Comparison of ENCODE assay signal across 8 cellular contexts in genomic region chr20:58209652-58210397, GRCh38. TPM values are rescaled to one million over a fixed set of nuclear protein-coding genes. Genes with fewer than 3 reads are reported as not detected.
DNase-seq lines count a peak whose midpoint lies in the region; ATAC-seq, FAIRE-seq and TF ChIP-seq lines count a peak whose summit lies in the region.

No MANE protein-coding gene starts in this region.

- H3K4ac ChIP-seq in neuronal stem cell (ENCODE audit: low read length): no peak overlapping the region

- H3K79me1 ChIP-seq in neuronal stem cell (ENCODE audit: low read depth, low read length): no peaks in the 10 kb centered on the region

- WGBS in neuronal stem cell (ENCODE audit: extremely low coverage in 2 of 2, insufficient read length in 2 of 2, insufficient replicate concordance in 1 of 2), 2 donors: no CpG with 5 or more reads among the region's 46 CpGs

- H3K36me3 ChIP-seq in neuronal stem cell (replicated peaks in 1 of 2; ENCODE audit: control insufficient read depth in 2 of 2, insufficient read depth in 2 of 2, low read length in 2 of 2): no peaks in the 10 kb centered on the region

- H3K27ac ChIP-seq in neuronal stem cell (replicated peaks; ENCODE audit: low read length): no peak overlapping the region
- H3K27ac ChIP-seq in substantia nigra (ENCODE audit: low read depth, low read length, poor library complexity, severe bottlenecking): no peak overlapping the region

- no peak overlapping the region for H3K4me2 ChIP-seq in neuronal stem cell (ENCODE audit: insufficient read depth, low read length, poor library complexity, severe bottlenecking)

- no peak overlapping the region for H2BK12ac ChIP-seq in neuronal stem cell (ENCODE audit: low read length)

- H2AFZ ChIP-seq in neuronal stem cell (ENCODE audit: low read length): peak overlapping the region; percentile 71

- peak overlapping the region; percentile 65 for H3K14ac ChIP-seq in neuronal stem cell (ENCODE audit: low read length)

- H3K4me3 Mint-ChIP-seq in activated T-helper 1 cell treated with anti-CD3 and anti-CD28 coated beads, Interleukin-12 subunit alpha, Interleukin-12 subunit beta, Interleukin-2, Interleukin-4 antibody, amounts not matched to agents 30 ng/mL and 10 ng/mL and 1 ng/mL, durations not matched to agents 14 hours and 24 hours and 36 hours: no peak overlapping the region

- no peak for TF ChIP-seq CTCF in fibroblast of pulmonary artery (IDR thresholded peaks at IDR 0.05; ENCODE audit: low read length, missing control alignments)

- no peak for FAIRE-seq in RCC 7860 (lab: Jason Lieb, UNC)

- peaks cover 25% of the 10 kb centered on the region for H3K27me3 Mint-ChIP-seq in activated T-helper 1 cell treated with anti-CD3 and anti-CD28 coated beads, Interleukin-12 subunit alpha, Interleukin-12 subunit beta, Interleukin-2, Interleukin-4 antibody, amounts not matched to agents 30 ng/mL and 10 ng/mL and 1 ng/mL, durations not matched to agents 14 hours and 24 hours and 36 hours (ENCODE audit: insufficient read depth)

- H3K4me3 ChIP-seq in fibroblast of pulmonary artery (replicated peaks; ENCODE audit: low read depth, low read length): no peak overlapping the region
- H3K4me3 ChIP-seq in neuronal stem cell (ENCODE audit: low read length in 2 of 2): no peak overlapping the region

- intact Hi-C loops in activated T-helper 1 cell treated with anti-CD3 and anti-CD28 coated beads, Interleukin-12 subunit alpha, Interleukin-12 subunit beta, Interleukin-2, Interleukin-4 antibody, amounts not matched to agents 30 ng/mL and 10 ng/mL and 1 ng/mL, durations not matched to agents 14 hours and 24 hours and 36 hours (cut with micrococcal nuclease): loop anchor here (1.0 to 10.0 kb wide), 6 partner anchors 17 to 828 kb away; no protein-coding TSS in a partner anchor

- H3K27ac Mint-ChIP-seq in activated T-helper 1 cell treated with anti-CD3 and anti-CD28 coated beads, Interleukin-12 subunit alpha, Interleukin-12 subunit beta, Interleukin-2, Interleukin-4 antibody, amounts not matched to agents 30 ng/mL and 10 ng/mL and 1 ng/mL, durations not matched to agents 14 hours and 24 hours and 36 hours: peak overlapping the region; percentile 43

- peak overlapping the region; percentile 7 for H3K9ac ChIP-seq in neuronal stem cell (ENCODE audit: low read depth, low read length, poor library complexity)

- H2AK5ac ChIP-seq in neuronal stem cell (ENCODE audit: low read depth, low read length): no peak overlapping the region

- H3K4me1 ChIP-seq in neuronal stem cell (ENCODE audit: control insufficient read depth in 2 of 2, insufficient read depth in 1 of 2, low read depth in 1 of 2, low read length in 2 of 2): peaks cover 0 to 10% of the 10 kb centered on the region in 2 donors

- no peak overlapping the region for H2BK5ac ChIP-seq in neuronal stem cell (ENCODE audit: low read length)

- peaks cover 7% of the 10 kb centered on the region for H3K4me1 Mint-ChIP-seq in activated T-helper 1 cell treated with anti-CD3 and anti-CD28 coated beads, Interleukin-12 subunit alpha, Interleukin-12 subunit beta, Interleukin-2, Interleukin-4 antibody, amounts not matched to agents 30 ng/mL and 10 ng/mL and 1 ng/mL, durations not matched to agents 14 hours and 24 hours and 36 hours (ENCODE audit: low read depth)

- H3K9me3 Mint-ChIP-seq in activated T-helper 1 cell treated with anti-CD3 and anti-CD28 coated beads, Interleukin-12 subunit alpha, Interleukin-12 subunit beta, Interleukin-2, Interleukin-4 antibody, amounts not matched to agents 30 ng/mL and 10 ng/mL and 1 ng/mL, durations not matched to agents 14 hours and 24 hours and 36 hours: no peaks in the 10 kb centered on the region

- H2BK15ac ChIP-seq in neuronal stem cell (ENCODE audit: low read length): no peak overlapping the region

- H3K9me3 ChIP-seq in neuronal stem cell (replicated peaks in 1 of 2; ENCODE audit: control insufficient read depth in 2 of 2, insufficient read depth in 1 of 2, low read depth in 1 of 2, low read length in 2 of 2): no peaks in the 10 kb centered on the region

- H4K91ac ChIP-seq in neuronal stem cell (ENCODE audit: low read depth, low read length, poor library complexity): no peak overlapping the region

- no peaks in the 10 kb centered on the region for H3K36me3 Mint-ChIP-seq in activated T-helper 1 cell treated with anti-CD3 and anti-CD28 coated beads, Interleukin-12 subunit alpha, Interleukin-12 subunit beta, Interleukin-2, Interleukin-4 antibody, amounts not matched to agents 30 ng/mL and 10 ng/mL and 1 ng/mL, durations not matched to agents 14 hours and 24 hours and 36 hours (ENCODE audit: low read depth)

- no peak overlapping the region for H2BK120ac ChIP-seq in neuronal stem cell (ENCODE audit: low read depth, low read length)

- peaks cover 0 to 15% (median 0%) of the 10 kb centered on the region in 3 experiments for H3K27me3 ChIP-seq in neuronal stem cell (ENCODE audit: control insufficient read depth in 3 of 3, insufficient read depth in 3 of 3, low read depth in 1 of 3, low read length in 3 of 3)

- H3K23ac ChIP-seq in neuronal stem cell (ENCODE audit: low read depth, low read length, poor library complexity): peak overlapping the region; percentile 3

- ATAC-seq in GM19023 (IDR thresholded peaks at IDR 0.05; ENCODE audit: unreplicated experiment): peak; percentile 58

- H3K18ac ChIP-seq in neuronal stem cell (ENCODE audit: low read length): peak overlapping the region; percentile 13

- H4K8ac ChIP-seq in neuronal stem cell (ENCODE audit: low read depth, low read length): no peak overlapping the region

- DNase-seq in AML-193 (lab: John Stamatoyannopoulos, UW) (peak; percentile 31 to 58), HT-29 (ENCODE audit: low spot score) (peak; percentile 87), RCC 7860 (ENCODE audit: low spot score) (peak; percentile 60), fibroblast of pulmonary artery (ENCODE audit: low read depth) (peak; percentile 77), neuronal stem cell (ENCODE audit: low spot score) (peak; percentile 76), substantia nigra (lab: John Stamatoyannopoulos, UW) (peak in 48 of 49 donors; percentile 8 to 89 (median 65))
- peak; percentile 80 for DNase-seq in activated T-helper 1 cell treated with anti-CD3 and anti-CD28 coated beads, Interleukin-12 subunit alpha, Interleukin-12 subunit beta, Interleukin-2, Interleukin-4 antibody, amounts not matched to agents 30 ng/mL and 10 ng/mL and 1 ng/mL, durations not matched to agents 14 hours and 24 hours and 36 hours (ENCODE audit: low spot score)

RNA-seq across cellular contexts. Expression of gene ANKRD60, which starts 18.6 kb away (rescaled TPM):
- not detected in 2 replicates for total RNA-seq in HT-29 (2014; rRNA removed; shearing (Covaris generic))
- not detected in 2 replicates for total RNA-seq in activated T-helper 1 cell treated with anti-CD3 and anti-CD28 coated beads, Interleukin-12 subunit alpha, Interleukin-12 subunit beta, Interleukin-2, Interleukin-4 antibody, amounts not matched to agents 30 ng/mL and 10 ng/mL and 1 ng/mL, durations not matched to agents 14 hours and 24 hours and 36 hours
- polyA plus RNA-seq in neuronal stem cell (2013, experiment 1 of 2): not detected
- not detected for polyA plus RNA-seq in neuronal stem cell (2013, experiment 2 of 2)
